Comparison of ENCODE assay signal across 2 cellular contexts in the genomic region with DNA sequence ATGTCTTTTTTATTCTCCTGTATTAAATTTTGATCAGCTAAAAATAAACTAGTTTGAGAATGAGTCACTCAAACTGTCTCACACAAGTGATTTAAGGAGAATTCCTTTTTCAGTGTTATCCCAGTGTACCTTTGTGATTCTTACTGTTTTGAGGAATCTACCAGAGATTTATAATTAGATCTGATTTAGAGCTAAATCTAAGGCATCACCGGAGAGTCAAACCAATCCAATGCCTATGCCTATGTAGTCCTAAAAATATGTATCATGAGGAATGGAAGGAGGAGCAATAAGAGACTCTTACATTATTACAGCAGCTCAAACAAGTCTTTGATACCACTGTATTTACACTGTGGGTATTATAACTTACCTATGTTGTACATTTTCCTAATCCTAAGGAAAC.
TF ChIP-seq lines count a peak whose summit lies in the region.

No MANE protein-coding gene starts in this region.

TF ChIP-seq in A549, 52 proteins besides CTCF, POLR2A, EP300 and RAD21 (continued from another document):
- TF ChIP-seq, protein P1, sequence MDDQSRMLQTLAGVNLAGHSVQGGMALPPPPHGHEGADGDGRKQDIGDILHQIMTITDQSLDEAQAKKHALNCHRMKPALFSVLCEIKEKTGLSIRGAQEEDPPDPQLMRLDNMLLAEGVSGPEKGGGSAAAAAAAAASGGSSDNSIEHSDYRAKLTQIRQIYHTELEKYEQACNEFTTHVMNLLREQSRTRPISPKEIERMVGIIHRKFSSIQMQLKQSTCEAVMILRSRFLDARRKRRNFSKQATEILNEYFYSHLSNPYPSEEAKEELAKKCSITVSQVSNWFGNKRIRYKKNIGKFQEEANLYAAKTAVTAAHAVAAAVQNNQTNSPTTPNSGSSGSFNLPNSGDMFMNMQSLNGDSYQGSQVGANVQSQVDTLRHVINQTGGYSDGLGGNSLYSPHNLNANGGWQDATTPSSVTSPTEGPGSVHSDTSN (IDR thresholded peaks at IDR 0.05): no peak

TF ChIP-seq in SK-N-SH, 30 proteins besides CTCF, POLR2A, EP300 and RAD21 (continued from another document):
- TF ChIP-seq, protein P2, sequence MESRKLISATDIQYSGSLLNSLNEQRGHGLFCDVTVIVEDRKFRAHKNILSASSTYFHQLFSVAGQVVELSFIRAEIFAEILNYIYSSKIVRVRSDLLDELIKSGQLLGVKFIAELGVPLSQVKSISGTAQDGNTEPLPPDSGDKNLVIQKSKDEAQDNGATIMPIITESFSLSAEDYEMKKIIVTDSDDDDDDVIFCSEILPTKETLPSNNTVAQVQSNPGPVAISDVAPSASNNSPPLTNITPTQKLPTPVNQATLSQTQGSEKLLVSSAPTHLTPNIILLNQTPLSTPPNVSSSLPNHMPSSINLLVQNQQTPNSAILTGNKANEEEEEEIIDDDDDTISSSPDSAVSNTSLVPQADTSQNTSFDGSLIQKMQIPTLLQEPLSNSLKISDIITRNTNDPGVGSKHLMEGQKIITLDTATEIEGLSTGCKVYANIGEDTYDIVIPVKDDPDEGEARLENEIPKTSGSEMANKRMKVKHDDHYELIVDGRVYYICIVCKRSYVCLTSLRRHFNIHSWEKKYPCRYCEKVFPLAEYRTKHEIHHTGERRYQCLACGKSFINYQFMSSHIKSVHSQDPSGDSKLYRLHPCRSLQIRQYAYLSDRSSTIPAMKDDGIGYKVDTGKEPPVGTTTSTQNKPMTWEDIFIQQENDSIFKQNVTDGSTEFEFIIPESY (IDR thresholded peaks at IDR 0.05; ENCODE audit: borderline replicate concordance, low read depth): no peak
TF ChIP-seq in SK-N-SH: peak in this region for 4.
